In the genomic region with DNA sequence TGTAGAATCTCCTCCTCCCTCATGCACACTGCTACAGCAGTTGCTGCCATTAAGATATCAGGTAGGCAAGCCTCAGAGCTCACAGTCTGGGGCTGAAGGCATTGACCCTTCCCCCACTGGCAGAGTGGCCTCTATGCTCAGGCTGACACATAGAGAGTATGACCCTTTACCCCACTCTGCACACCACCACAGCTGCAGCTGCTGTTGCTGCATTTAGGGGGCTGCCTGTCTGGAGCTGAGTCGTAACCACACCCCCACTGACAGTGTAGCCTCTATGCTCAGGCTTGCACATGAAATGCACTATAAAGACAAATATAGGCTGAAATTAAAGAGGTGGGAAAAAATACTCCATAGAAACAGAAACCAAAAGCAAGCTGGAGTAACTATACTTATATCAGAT, we compare ENCODE assay signal across 26 cellular contexts.
"Had no signal": no experiment of that assay in that cellular context is flagged by ENCODE, and none has a peak within 500 bp of the region (broad histone marks: within the 10 kb centered on the region; RNA-seq: fewer than 3 reads in every experiment).

No MANE protein-coding gene starts in this region.

- H3K36me3 Mint-ChIP-seq: activated CD8-positive, alpha-beta memory T cell treated with anti-CD3 and anti-CD28 coated beads, Interleukin-2, amount 10 ng/mL, durations not matched to agents 7 days and 5 days; activated naive CD8-positive, alpha-beta T cell treated with anti-CD3 and anti-CD28 coated beads for 36 hours; naive thymus-derived CD8-positive, alpha-beta T cell had no signal

- H3K4me1 ChIP-seq: esophagus muscularis mucosa, gastroesophageal sphincter, heart right ventricle, pancreas, tibial nerve, uterus had no signal

- H3K4me3 Mint-ChIP-seq: activated CD4-positive, alpha-beta memory T cell treated with anti-CD3 and anti-CD28 coated beads, Interleukin-2, amount 10 ng/mL, durations not matched to agents 7 days and 5 days; activated CD8-positive, alpha-beta memory T cell treated with anti-CD3 and anti-CD28 coated beads, Interleukin-2, amount 10 ng/mL, durations not matched to agents 7 days and 5 days; activated naive CD8-positive, alpha-beta T cell treated with anti-CD3 and anti-CD28 coated beads for 36 hours; dendritic cell treated with granulocyte-macrophage colony-stimulating factor and Interleukin-4, amounts not matched to agents 40 ng/mL and 50 ng/mL, for 4 days; naive thymus-derived CD8-positive, alpha-beta T cell had no signal

- DNase-seq: activated CD4-positive, alpha-beta memory T cell treated with anti-CD3 and anti-CD28 coated beads, Interleukin-2, amount 10 ng/mL, durations not matched to agents 7 days and 5 days; activated CD4-positive, alpha-beta T cell treated with anti-CD3 and anti-CD28 coated beads for 48 hours; activated CD4-positive, CD25-positive, alpha-beta regulatory T cell; activated CD8-positive, alpha-beta memory T cell treated with anti-CD3 and anti-CD28 coated beads, Interleukin-2, amount 10 ng/mL, durations not matched to agents 7 days and 5 days; activated naive CD4-positive, alpha-beta T cell; activated naive CD8-positive, alpha-beta T cell treated with anti-CD3 and anti-CD28 coated beads for 36 hours; amniotic stem cell; effector CD8-positive, alpha-beta T cell; heart right ventricle; mesenchymal stem cell; mucosa of descending colon; naive thymus-derived CD8-positive, alpha-beta T cell; pancreas; stimulated activated CD4-positive, alpha-beta T cell treated with anti-CD3 and anti-CD28 coated beads, Interleukin-12 subunit alpha, Interleukin-12 subunit beta, amount 100 ng/mL, for 4 hours; stimulated activated CD4-positive, alpha-beta T cell treated with anti-CD3 and anti-CD28 coated beads, Interleukin-1b, Interleukin-23, amount 100 ng/mL, for 48 hours; stimulated activated CD8-positive, alpha-beta memory T cell treated with anti-CD3 and anti-CD28 coated beads, Interleukin-4, amount 100 ng/mL, for 48 hours; stimulated activated naive CD4-positive, alpha-beta T cell; T-helper 9 cell; uterus had no signal

- H3K27me3 Mint-ChIP-seq: activated CD4-positive, alpha-beta memory T cell treated with anti-CD3 and anti-CD28 coated beads, Interleukin-2, amount 10 ng/mL, durations not matched to agents 7 days and 5 days; activated CD8-positive, alpha-beta memory T cell treated with anti-CD3 and anti-CD28 coated beads, Interleukin-2, amount 10 ng/mL, durations not matched to agents 7 days and 5 days; activated naive CD8-positive, alpha-beta T cell treated with anti-CD3 and anti-CD28 coated beads for 36 hours; dendritic cell treated with granulocyte-macrophage colony-stimulating factor and Interleukin-4, amounts not matched to agents 40 ng/mL and 50 ng/mL, for 4 days; naive thymus-derived CD8-positive, alpha-beta T cell had no signal

- H3K4me1 Mint-ChIP-seq: activated CD4-positive, alpha-beta memory T cell treated with anti-CD3 and anti-CD28 coated beads, Interleukin-2, amount 10 ng/mL, durations not matched to agents 7 days and 5 days; activated CD8-positive, alpha-beta memory T cell treated with anti-CD3 and anti-CD28 coated beads, Interleukin-2, amount 10 ng/mL, durations not matched to agents 7 days and 5 days; activated naive CD8-positive, alpha-beta T cell treated with anti-CD3 and anti-CD28 coated beads for 36 hours; naive thymus-derived CD8-positive, alpha-beta T cell had no signal

- H3K4me3 ChIP-seq: cardiac muscle cell, esophagus muscularis mucosa, gastroesophageal sphincter, heart right ventricle, mucosa of descending colon, pancreas, tibial nerve, uterus had no signal

- H3K36me3 ChIP-seq: cardiac muscle cell, esophagus muscularis mucosa, gastroesophageal sphincter, heart right ventricle, neutrophil, pancreas, tibial nerve, uterus had no signal

- H3K27ac Mint-ChIP-seq: activated CD4-positive, alpha-beta memory T cell treated with anti-CD3 and anti-CD28 coated beads, Interleukin-2, amount 10 ng/mL, durations not matched to agents 7 days and 5 days; activated CD8-positive, alpha-beta memory T cell treated with anti-CD3 and anti-CD28 coated beads, Interleukin-2, amount 10 ng/mL, durations not matched to agents 7 days and 5 days; activated naive CD8-positive, alpha-beta T cell treated with anti-CD3 and anti-CD28 coated beads for 36 hours; dendritic cell treated with granulocyte-macrophage colony-stimulating factor and Interleukin-4, amounts not matched to agents 40 ng/mL and 50 ng/mL, for 4 days; naive thymus-derived CD8-positive, alpha-beta T cell had no signal

- H3K9me3 Mint-ChIP-seq: dendritic cell treated with granulocyte-macrophage colony-stimulating factor and Interleukin-4, amounts not matched to agents 40 ng/mL and 50 ng/mL, for 4 days had no signal

- H3K27me3 ChIP-seq: cardiac muscle cell, esophagus muscularis mucosa, gastroesophageal sphincter, heart right ventricle, neutrophil, pancreas, tibial nerve, uterus had no signal

- ATAC-seq: activated CD8-positive, alpha-beta memory T cell treated with anti-CD3 and anti-CD28 coated beads, Interleukin-2, amount 10 ng/mL, durations not matched to agents 7 days and 5 days; gastroesophageal sphincter; heart right ventricle; mucosa of descending colon; naive thymus-derived CD8-positive, alpha-beta T cell; pancreas; sciatic nerve had no signal

- H3K27ac ChIP-seq: cardiac muscle cell, esophagus muscularis mucosa, gastroesophageal sphincter, heart right ventricle, neutrophil, pancreas, tibial nerve, uterus had no signal

- H3K9me3 ChIP-seq: gastroesophageal sphincter, mucosa of descending colon, neutrophil, pancreas, tibial nerve, uterus had no signal
